22 cellular contexts compared by ENCODE assay signal in genomic region chr2:202187570-202187969, GRCh38.
"Had no signal": no experiment of that assay in that cellular context is flagged by ENCODE, and none has a peak within 500 bp of the region (broad histone marks: within the 10 kb centered on the region; RNA-seq: fewer than 3 reads in every experiment).

No MANE protein-coding gene starts in this region.

- H3K4me3 Mint-ChIP-seq: activated B cell treated with CpG ODN at 0.5 μM for 24 hours; activated CD4-positive, alpha-beta T cell treated with anti-CD3 and anti-CD28 coated beads, Interleukin-2, amount 10 ng/mL, durations not matched to agents 24 days and 14 days; activated CD8-positive, alpha-beta T cell treated with anti-CD3 and anti-CD28 coated beads, Interleukin-2, amount 10 ng/mL, durations not matched to agents 7 days and 5 days; activated naive CD8-positive, alpha-beta T cell; neural crest cell; T-helper 2 cell treated with Interferon-gamma antibody and Interleukin-4, amounts not matched to agents 5 μg/mL and 100 μg/mL, for 36 hours had no signal

- ATAC-seq: activated CD8-positive, alpha-beta T cell treated with anti-CD3 and anti-CD28 coated beads, Interleukin-2, amount 10 ng/mL, durations not matched to agents 7 days and 5 days; heart right ventricle; left ventricle myocardium superior had no signal

- H3K27ac Mint-ChIP-seq: activated B cell treated with CpG ODN at 0.5 μM for 24 hours; activated CD4-positive, alpha-beta T cell treated with anti-CD3 and anti-CD28 coated beads, Interleukin-2, amount 10 ng/mL, durations not matched to agents 24 days and 14 days; activated CD8-positive, alpha-beta T cell treated with anti-CD3 and anti-CD28 coated beads, Interleukin-2, amount 10 ng/mL, durations not matched to agents 7 days and 5 days; activated naive CD8-positive, alpha-beta T cell; T-helper 2 cell treated with Interferon-gamma antibody and Interleukin-4, amounts not matched to agents 5 μg/mL and 100 μg/mL, for 36 hours had no signal

- H3K4me3 ChIP-seq: heart right ventricle, psoas muscle, stomach, testis, upper lobe of left lung had no signal

- DNase-seq: activated B cell treated with CpG ODN at 0.5 μM for 24 hours; activated CD4-positive, alpha-beta T cell treated with anti-CD3 and anti-CD28 coated beads, Interleukin-2, amount 10 ng/mL, durations not matched to agents 24 days and 14 days; activated CD8-positive, alpha-beta memory T cell treated with anti-CD3 and anti-CD28 coated beads, Interleukin-2, amount 50 U/mL, for 4 hours; activated CD8-positive, alpha-beta T cell treated with anti-CD3 and anti-CD28 coated beads, Interleukin-2, amount 10 ng/mL, durations not matched to agents 7 days and 5 days; activated gamma-delta T cell; activated T-cell treated with anti-CD3 and anti-CD28 coated beads, Interleukin-2, amount 50 U/mL, for 48 hours; amygdala; cerebellar nuclear complex; effector memory CD4-positive, alpha-beta T cell; heart right ventricle; left ventricle myocardium superior; psoas muscle; stimulated activated CD4-positive, alpha-beta T cell treated with anti-CD3 and anti-CD28 coated beads, Interleukin-12 subunit alpha, Interleukin-12 subunit beta, amount 100 ng/mL, for 4 hours; stimulated activated CD4-positive, alpha-beta T cell treated with anti-CD3 and anti-CD28 coated beads, Interleukin-2, amount 100 ng/mL, for 24 hours; stomach; SW 1271; testis; upper lobe of left lung had no signal

- H3K9me3 ChIP-seq: heart right ventricle, psoas muscle, stomach, testis, upper lobe of left lung had no signal

- FAIRE-seq: frontal cortex had no signal

- H3K27me3 ChIP-seq: stomach, testis, upper lobe of left lung had no signal

- H3K36me3 ChIP-seq: heart right ventricle, stomach, upper lobe of left lung had no signal

- H3K4me1 ChIP-seq: heart right ventricle, stomach, testis, upper lobe of left lung had no signal

- H3K9me3 Mint-ChIP-seq: activated B cell treated with CpG ODN at 0.5 μM for 24 hours; activated CD4-positive, alpha-beta T cell treated with anti-CD3 and anti-CD28 coated beads, Interleukin-2, amount 10 ng/mL, durations not matched to agents 24 days and 14 days; T-helper 2 cell treated with Interferon-gamma antibody and Interleukin-4, amounts not matched to agents 5 μg/mL and 100 μg/mL, for 36 hours had no signal

- H3K27ac ChIP-seq: heart right ventricle, psoas muscle, stomach, testis, upper lobe of left lung had no signal

- H3K4me1 Mint-ChIP-seq: activated B cell treated with CpG ODN at 0.5 μM for 24 hours; activated CD4-positive, alpha-beta T cell treated with anti-CD3 and anti-CD28 coated beads, Interleukin-2, amount 10 ng/mL, durations not matched to agents 24 days and 14 days; neural crest cell had no signal

- H3K36me3 Mint-ChIP-seq: activated naive CD8-positive, alpha-beta T cell had no signal
